In the genomic region with DNA sequence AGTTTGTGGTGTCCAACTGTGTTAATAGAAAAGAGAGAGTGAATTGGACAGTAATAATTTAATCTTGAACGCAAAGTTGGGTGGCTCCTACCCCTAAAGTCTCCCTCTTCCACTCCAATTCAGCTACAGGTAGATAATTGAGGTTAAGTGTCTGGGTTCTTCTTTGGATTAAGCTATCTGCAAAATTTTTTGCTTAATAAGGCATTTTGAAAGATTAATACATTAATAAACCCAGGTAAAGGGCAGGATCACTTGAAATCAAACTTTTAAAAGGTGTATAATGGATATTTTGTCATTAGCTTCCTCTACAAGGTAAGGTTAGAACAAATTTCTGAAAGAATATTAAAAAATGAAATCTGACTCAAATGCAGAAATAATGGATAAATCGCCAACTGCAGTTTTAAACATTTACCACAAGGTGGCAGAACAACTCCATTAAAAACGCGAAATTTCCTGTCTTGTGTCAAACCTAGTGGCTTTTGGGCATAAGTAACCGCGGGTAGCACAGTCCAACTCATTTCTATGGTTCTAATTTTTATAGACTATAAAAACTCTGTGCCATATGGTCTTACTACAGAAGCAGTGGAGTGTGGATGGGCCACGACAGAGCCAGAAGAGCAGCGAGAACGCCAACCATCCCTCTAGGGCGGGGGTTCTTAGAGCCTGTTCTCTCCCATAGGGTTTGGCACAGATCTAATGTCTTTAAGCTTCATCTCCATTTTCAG, we compare ENCODE assay signal across 8 cellular contexts.
DNase-seq lines count a peak whose midpoint lies in the region; ATAC-seq and TF ChIP-seq lines count a peak whose summit lies in the region.

No MANE protein-coding gene starts in this region.

- H3K9ac ChIP-seq in adipocyte (ENCODE audit: low read length): peak overlapping the region; percentile 45

- H3K27me3 ChIP-seq in adipocyte (replicated peaks; ENCODE audit: control insufficient read depth, insufficient read depth, low read length): no peaks in the 10 kb centered on the region
- no peaks in the 10 kb centered on the region for H3K27me3 ChIP-seq in heart right ventricle

- intact Hi-C loops in heart right ventricle (cut with DNase I): loop anchor here (1.0 to 10.0 kb wide), 12 partner anchors 110 to 1012 kb away; partner anchors contain the start of genes ENC1 (in 1 of the 10), GFM2 (in 1 of the 10) and NSA2 (in 1 of the 10)

- H3K36me3 ChIP-seq in adipocyte (ENCODE audit: control insufficient read depth, insufficient read depth, low read length, severe bottlenecking): no peaks in the 10 kb centered on the region
- no peaks in the 10 kb centered on the region for H3K36me3 ChIP-seq in heart right ventricle

- 28 to 32% methylated on average over 10 of the region's 10 CpGs for WGBS in heart right ventricle, 2 donors

- DNase-seq in AG08395 (ENCODE audit: low spot score) (peak; percentile 62), NCI-H2171 (lab: John Stamatoyannopoulos, UW) (peak; percentile 77), adipocyte (ENCODE audit: low read depth) (peak; percentile 83), heart right ventricle (peak in 1 of 2 donors; percentile 14), renal cortical epithelial cell (ENCODE audit: low read depth) (peak; percentile 56), OCI-M2 (lab: John Stamatoyannopoulos, UW; ENCODE audit: unreplicated experiment) (no peak)

- TF ChIP-seq CTCF in GM12875 (IDR thresholded peaks at IDR 0.05; ENCODE audit: borderline replicate concordance, insufficient read depth, low read depth, low read length): peak; percentile 27; the same call in 1 of the 2 replicates
- TF ChIP-seq CTCF in heart right ventricle (IDR thresholded peaks at IDR 0.05): peak; percentile 69 to 93 (median 85)

- peaks cover 23% of the 10 kb centered on the region for H3K4me1 ChIP-seq in adipocyte (ENCODE audit: control insufficient read depth, insufficient read depth, low read length)
- peaks cover 0 to 54% (median 15%) of the 10 kb centered on the region in 9 donors for H3K4me1 ChIP-seq in heart right ventricle

- no peak overlapping the region for H3K4me3 ChIP-seq in GM12875 (ENCODE audit: low read depth, low read length)
- H3K4me3 ChIP-seq in adipocyte (ENCODE audit: low read length): no peak overlapping the region
- peak overlapping the region in 3 of 10 donors; percentile 4 to 25 (median 8) for H3K4me3 ChIP-seq in heart right ventricle

- H3K9me3 ChIP-seq in adipocyte (ENCODE audit: control insufficient read depth, low read length): no peaks in the 10 kb centered on the region
- H3K9me3 ChIP-seq in heart right ventricle: peaks cover 0 to 9% (median 0%) of the 10 kb centered on the region in 11 donors

- peak overlapping the region in 2 of 10 donors; percentile 56 to 59 for H3K27ac ChIP-seq in heart right ventricle

- ATAC-seq in heart right ventricle: peak in 5 of 8 donors; percentile 26 to 44 (median 34)
- no peak for ATAC-seq in GM18870 (IDR thresholded peaks at IDR 0.05; ENCODE audit: unreplicated experiment)
